In the genomic region with DNA sequence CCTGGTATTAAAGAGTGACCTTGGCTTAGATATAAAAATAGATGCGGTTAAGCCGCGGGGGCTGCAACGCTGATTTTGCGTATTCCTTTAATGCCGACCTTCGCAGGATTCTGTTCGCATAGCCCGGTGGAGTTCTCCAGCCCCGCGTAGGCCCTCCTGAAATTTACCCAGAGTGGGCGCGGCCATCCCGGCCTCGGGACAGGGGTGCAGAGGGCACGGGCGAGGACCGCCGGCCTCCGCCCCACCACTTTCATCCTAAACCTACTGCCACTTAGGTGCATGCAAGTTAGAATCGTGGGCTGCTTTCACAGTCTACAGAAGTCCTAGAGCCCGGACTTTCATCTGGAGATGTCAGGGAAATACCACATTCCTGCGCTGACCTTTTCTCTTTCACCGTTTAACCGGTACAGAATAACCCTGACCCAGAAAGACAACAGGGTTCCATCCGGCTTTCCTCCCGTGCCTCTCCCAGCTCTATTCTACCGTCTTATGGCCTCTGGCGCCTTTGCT, we compare ENCODE assay signal across 1 cellular context.
TF ChIP-seq lines count a peak whose summit lies in the region.

No MANE protein-coding gene starts in this region.

TF ChIP-seq in HepG2, 621 proteins besides CTCF, POLR2A, EP300 and RAD21 (continued from another document):
- TF ChIP-seq, protein P1, sequence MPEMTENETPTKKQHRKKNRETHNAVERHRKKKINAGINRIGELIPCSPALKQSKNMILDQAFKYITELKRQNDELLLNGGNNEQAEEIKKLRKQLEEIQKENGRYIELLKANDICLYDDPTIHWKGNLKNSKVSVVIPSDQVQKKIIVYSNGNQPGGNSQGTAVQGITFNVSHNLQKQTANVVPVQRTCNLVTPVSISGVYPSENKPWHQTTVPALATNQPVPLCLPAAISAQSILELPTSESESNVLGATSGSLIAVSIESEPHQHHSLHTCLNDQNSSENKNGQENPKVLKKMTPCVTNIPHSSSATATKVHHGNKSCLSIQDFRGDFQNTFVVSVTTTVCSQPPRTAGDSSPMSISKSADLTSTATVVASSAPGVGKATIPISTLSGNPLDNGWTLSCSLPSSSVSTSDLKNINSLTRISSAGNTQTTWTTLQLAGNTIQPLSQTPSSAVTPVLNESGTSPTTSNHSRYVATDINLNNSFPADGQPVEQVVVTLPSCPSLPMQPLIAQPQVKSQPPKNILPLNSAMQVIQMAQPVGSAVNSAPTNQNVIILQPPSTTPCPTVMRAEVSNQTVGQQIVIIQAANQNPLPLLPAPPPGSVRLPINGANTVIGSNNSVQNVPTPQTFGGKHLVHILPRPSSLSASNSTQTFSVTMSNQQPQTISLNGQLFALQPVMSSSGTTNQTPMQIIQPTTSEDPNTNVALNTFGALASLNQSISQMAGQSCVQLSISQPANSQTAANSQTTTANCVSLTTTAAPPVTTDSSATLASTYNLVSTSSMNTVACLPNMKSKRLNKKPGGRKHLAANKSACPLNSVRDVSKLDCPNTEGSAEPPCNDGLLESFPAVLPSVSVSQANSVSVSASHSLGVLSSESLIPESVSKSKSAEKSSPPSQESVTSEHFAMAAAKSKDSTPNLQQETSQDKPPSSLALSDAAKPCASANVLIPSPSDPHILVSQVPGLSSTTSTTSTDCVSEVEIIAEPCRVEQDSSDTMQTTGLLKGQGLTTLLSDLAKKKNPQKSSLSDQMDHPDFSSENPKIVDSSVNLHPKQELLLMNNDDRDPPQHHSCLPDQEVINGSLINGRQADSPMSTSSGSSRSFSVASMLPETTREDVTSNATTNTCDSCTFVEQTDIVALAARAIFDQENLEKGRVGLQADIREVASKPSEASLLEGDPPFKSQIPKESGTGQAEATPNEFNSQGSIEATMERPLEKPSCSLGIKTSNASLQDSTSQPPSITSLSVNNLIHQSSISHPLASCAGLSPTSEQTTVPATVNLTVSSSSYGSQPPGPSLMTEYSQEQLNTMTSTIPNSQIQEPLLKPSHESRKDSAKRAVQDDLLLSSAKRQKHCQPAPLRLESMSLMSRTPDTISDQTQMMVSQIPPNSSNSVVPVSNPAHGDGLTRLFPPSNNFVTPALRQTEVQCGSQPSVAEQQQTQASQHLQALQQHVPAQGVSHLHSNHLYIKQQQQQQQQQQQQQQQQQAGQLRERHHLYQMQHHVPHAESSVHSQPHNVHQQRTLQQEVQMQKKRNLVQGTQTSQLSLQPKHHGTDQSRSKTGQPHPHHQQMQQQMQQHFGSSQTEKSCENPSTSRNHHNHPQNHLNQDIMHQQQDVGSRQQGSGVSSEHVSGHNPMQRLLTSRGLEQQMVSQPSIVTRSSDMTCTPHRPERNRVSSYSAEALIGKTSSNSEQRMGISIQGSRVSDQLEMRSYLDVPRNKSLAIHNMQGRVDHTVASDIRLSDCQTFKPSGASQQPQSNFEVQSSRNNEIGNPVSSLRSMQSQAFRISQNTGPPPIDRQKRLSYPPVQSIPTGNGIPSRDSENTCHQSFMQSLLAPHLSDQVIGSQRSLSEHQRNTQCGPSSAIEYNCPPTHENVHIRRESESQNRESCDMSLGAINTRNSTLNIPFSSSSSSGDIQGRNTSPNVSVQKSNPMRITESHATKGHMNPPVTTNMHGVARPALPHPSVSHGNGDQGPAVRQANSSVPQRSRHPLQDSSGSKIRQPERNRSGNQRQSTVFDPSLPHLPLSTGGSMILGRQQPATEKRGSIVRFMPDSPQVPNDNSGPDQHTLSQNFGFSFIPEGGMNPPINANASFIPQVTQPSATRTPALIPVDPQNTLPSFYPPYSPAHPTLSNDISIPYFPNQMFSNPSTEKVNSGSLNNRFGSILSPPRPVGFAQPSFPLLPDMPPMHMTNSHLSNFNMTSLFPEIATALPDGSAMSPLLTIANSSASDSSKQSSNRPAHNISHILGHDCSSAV (CRISPR knock-in tag; IDR thresholded peaks at IDR 0.05; ENCODE audit: borderline replicate concordance): no peak
- TF ChIP-seq, protein P2, sequence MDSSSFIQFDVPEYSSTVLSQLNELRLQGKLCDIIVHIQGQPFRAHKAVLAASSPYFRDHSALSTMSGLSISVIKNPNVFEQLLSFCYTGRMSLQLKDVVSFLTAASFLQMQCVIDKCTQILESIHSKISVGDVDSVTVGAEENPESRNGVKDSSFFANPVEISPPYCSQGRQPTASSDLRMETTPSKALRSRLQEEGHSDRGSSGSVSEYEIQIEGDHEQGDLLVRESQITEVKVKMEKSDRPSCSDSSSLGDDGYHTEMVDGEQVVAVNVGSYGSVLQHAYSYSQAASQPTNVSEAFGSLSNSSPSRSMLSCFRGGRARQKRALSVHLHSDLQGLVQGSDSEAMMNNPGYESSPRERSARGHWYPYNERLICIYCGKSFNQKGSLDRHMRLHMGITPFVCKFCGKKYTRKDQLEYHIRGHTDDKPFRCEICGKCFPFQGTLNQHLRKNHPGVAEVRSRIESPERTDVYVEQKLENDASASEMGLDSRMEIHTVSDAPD (CRISPR knock-in tag; IDR thresholded peaks at IDR 0.05): no peak; the same call in 1 of the 2 replicates
- 0 out of 2 replicates have a peak, but pooled peaks have one; percentile 30 for TF ChIP-seq ZNF264 (CRISPR knock-in tag; IDR thresholded peaks at IDR 0.05)
- TF ChIP-seq ARHGAP35 (CRISPR knock-in tag; IDR thresholded peaks at IDR 0.05; ENCODE audit: borderline replicate concordance): no peak
- TF ChIP-seq CBFB (CRISPR knock-in tag; IDR thresholded peaks at IDR 0.05): 0 out of 2 replicates have a peak, but pooled peaks have one; percentile 26
- no peak for TF ChIP-seq ZNF282 (IDR thresholded peaks at IDR 0.05; ENCODE audit: partially characterized antibody)
- TF ChIP-seq, protein P3, sequence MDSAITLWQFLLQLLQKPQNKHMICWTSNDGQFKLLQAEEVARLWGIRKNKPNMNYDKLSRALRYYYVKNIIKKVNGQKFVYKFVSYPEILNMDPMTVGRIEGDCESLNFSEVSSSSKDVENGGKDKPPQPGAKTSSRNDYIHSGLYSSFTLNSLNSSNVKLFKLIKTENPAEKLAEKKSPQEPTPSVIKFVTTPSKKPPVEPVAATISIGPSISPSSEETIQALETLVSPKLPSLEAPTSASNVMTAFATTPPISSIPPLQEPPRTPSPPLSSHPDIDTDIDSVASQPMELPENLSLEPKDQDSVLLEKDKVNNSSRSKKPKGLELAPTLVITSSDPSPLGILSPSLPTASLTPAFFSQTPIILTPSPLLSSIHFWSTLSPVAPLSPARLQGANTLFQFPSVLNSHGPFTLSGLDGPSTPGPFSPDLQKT (CRISPR knock-in tag; IDR thresholded peaks at IDR 0.05; ENCODE audit: borderline replicate concordance): no peak
- TF ChIP-seq MYC (CRISPR knock-in tag; IDR thresholded peaks at IDR 0.05; ENCODE audit: borderline replicate concordance): peak; percentile 24; the same call in 1 of the 2 replicates
